Comparison of ENCODE assay signal across 19 cellular contexts in genomic region chr17:14340968-14341412, GRCh38. TPM values are rescaled to one million over a fixed set of nuclear protein-coding genes. Genes with fewer than 3 reads are reported as not detected.
A peak's percentile ranks its signal among the peaks of the same experiment; 100 is the strongest.
DNase-seq lines count a peak whose midpoint lies in the region; ATAC-seq and TF ChIP-seq lines count a peak whose summit lies in the region.
"Had no signal": no experiment of that assay in that cellular context is flagged by ENCODE, and none has a peak within 500 bp of the region (broad histone marks: within the 10 kb centered on the region; RNA-seq: fewer than 3 reads in every experiment).

No MANE protein-coding gene starts in this region.

- POLR2A ChIA-PET in A673 (lab: Charles Lee; ENCODE audit: low non-redundant PET) (interaction anchor here (0.6 kb wide), 1 partner anchor 829 kb away, joined by 3 read pairs; no protein-coding TSS in a partner anchor), WTC11 (lab: Charles Lee) (no interaction called here)

- no peaks in the 10 kb centered on the region for H3K36me3 ChIP-seq in A673 (ENCODE audit: insufficient read depth, low read length, poor library complexity, severe bottlenecking)
- peaks cover 21% of the 10 kb centered on the region for H3K36me3 ChIP-seq in CD4-positive, CD25-positive, alpha-beta regulatory T cell (ENCODE audit: control insufficient read depth, insufficient read depth, low read length)
- H3K36me3 ChIP-seq: tibial artery had no signal

- no peaks in the 10 kb centered on the region for H3K4me1 ChIP-seq in A673 (ENCODE audit: insufficient read depth, low read length, poor library complexity, severe bottlenecking)
- peaks cover 50% of the 10 kb centered on the region for H3K4me1 ChIP-seq in CD4-positive, CD25-positive, alpha-beta regulatory T cell (ENCODE audit: control insufficient read depth, insufficient read depth, low read length, poor library complexity, severe bottlenecking)
- H3K4me1 ChIP-seq: parathyroid adenoma, tibial artery had no signal

- peaks cover 0 to 2% (median 0%) of the 10 kb centered on the region in 7 donors for H3K9me3 Mint-ChIP-seq in CD4-positive, CD25-positive, alpha-beta regulatory T cell
- no peaks in the 10 kb centered on the region for H3K9me3 Mint-ChIP-seq in WTC11

- no peak overlapping the region for H3K4me3 ChIP-seq in A673 (ENCODE audit: low read depth, low read length, poor library complexity, severe bottlenecking)
- peak overlapping the region; percentile 34 for H3K4me3 ChIP-seq in CD4-positive, CD25-positive, alpha-beta regulatory T cell (ENCODE audit: low read depth, low read length)
- H3K4me3 ChIP-seq: tibial artery had no signal

- CTCF ChIA-PET in A673 (lab: Charles Lee) (no interaction called here), WTC11 (lab: Charles Lee) (no interaction called here)

- no peak for ATAC-seq in CD4-positive, CD25-positive, alpha-beta regulatory T cell (ENCODE audit: low read depth in 2 of 2)
- ATAC-seq in WTC11 (peak; percentile 55; the same call in 1 of the 2 replicates), left lobe of liver (peak; percentile 16), esophagus mucosa (no peak), GM21367 (IDR thresholded peaks at IDR 0.05; ENCODE audit: unreplicated experiment) (no peak), GM18517 (IDR thresholded peaks at IDR 0.05; ENCODE audit: unreplicated experiment) (no peak)
- ATAC-seq: left colon, SK-N-SH treated with all-trans-retinoic acid at 6 μM for 48 hours had no signal

- H3K4me1 Mint-ChIP-seq in CD4-positive, CD25-positive, alpha-beta regulatory T cell, result peaks cover 29 to 85% (median 63%) of the 10 kb centered on the region in 4 donors
- peaks cover 48% of the 10 kb centered on the region for H3K4me1 Mint-ChIP-seq in WTC11

- peaks cover 8% of the 10 kb centered on the region for H3K27me3 ChIP-seq in A673 (replicated peaks; ENCODE audit: insufficient read depth, low read depth, low read length, poor library complexity)
- H3K27me3 ChIP-seq in CD4-positive, CD25-positive, alpha-beta regulatory T cell (ENCODE audit: control insufficient read depth, insufficient read depth, low read length), result no peaks in the 10 kb centered on the region

- no peak overlapping the region for H3K27ac ChIP-seq in A673 (ENCODE audit: low read depth, low read length, poor library complexity, severe bottlenecking)
- H3K27ac ChIP-seq in CD4-positive, CD25-positive, alpha-beta regulatory T cell (ENCODE audit: insufficient read depth, low read length, poor library complexity, severe bottlenecking), result peak overlapping the region; percentile 48
- H3K27ac ChIP-seq: parathyroid adenoma, tibial artery had no signal

- no peak for TF ChIP-seq CTCF in A673 (conservative IDR thresholded peaks at IDR 0.05; ENCODE audit: low read depth, low read length)
- no peak for TF ChIP-seq CTCF in WTC11 (IDR thresholded peaks at IDR 0.05)

- peaks cover 32% of the 10 kb centered on the region for H3K36me3 Mint-ChIP-seq in CD4-positive, CD25-positive, alpha-beta regulatory T cell
- H3K36me3 Mint-ChIP-seq in WTC11, result peaks cover 5% of the 10 kb centered on the region

- BruUV-seq in A673 (replicated peaks; lab: Mats Ljungman, UMichigan), result no TSS peak

- no peaks in the 10 kb centered on the region for H3K9me3 ChIP-seq in A673 (ENCODE audit: low read depth, low read length, poor library complexity, severe bottlenecking)
- H3K9me3 ChIP-seq in CD4-positive, CD25-positive, alpha-beta regulatory T cell (ENCODE audit: control insufficient read depth in 2 of 2, low read length in 2 of 2), result no peaks in the 10 kb centered on the region
- H3K9me3 ChIP-seq: tibial artery had no signal

- DNase-seq in A673 (ENCODE audit: low spot score), result peak; percentile 35
- no peak for DNase-seq in CD4-positive, CD25-positive, alpha-beta regulatory T cell
- DNase-seq in WTC11 (ENCODE audit: low spot score), result no peak
- DNase-seq in left lobe of liver (ENCODE audit: low spot score), result no peak
- no peak for DNase-seq in HK-2 (ENCODE audit: unreplicated experiment)
- DNase-seq: activated CD8-positive, alpha-beta memory T cell treated with anti-CD3 and anti-CD28 coated beads for 24 hours; activated gamma-delta T cell treated with Interleukin-2 at 50 U/mL for 16 hours; C1 segment of cervical spinal cord; central memory CD4-positive, alpha-beta T cell; left colon; NCI-H2081; NCI-H69; small intestine; tibial artery had no signal

- intact Hi-C loops in A673 (cut with micrococcal nuclease; ENCODE audit: unreplicated experiment), result no loop called here

- peak overlapping the region; percentile 94 for H3K27ac Mint-ChIP-seq in CD4-positive, CD25-positive, alpha-beta regulatory T cell
- no peak overlapping the region for H3K27ac Mint-ChIP-seq in WTC11

- H3K27me3 Mint-ChIP-seq in CD4-positive, CD25-positive, alpha-beta regulatory T cell, result no peaks in the 10 kb centered on the region
- H3K27me3 Mint-ChIP-seq in WTC11 (ENCODE audit: low read depth), result no peaks in the 10 kb centered on the region

- peak overlapping the region; percentile 17 to 73 (median 54) for H3K4me3 Mint-ChIP-seq in CD4-positive, CD25-positive, alpha-beta regulatory T cell
- no peak overlapping the region for H3K4me3 Mint-ChIP-seq in WTC11

TF ChIP-seq in WTC11, 78 proteins besides CTCF, POLR2A, EP300 and RAD21:
- no peak for TF ChIP-seq ZBTB43 (CRISPR knock-in tag; IDR thresholded peaks at IDR 0.05)
- TF ChIP-seq NFE2L1 (CRISPR knock-in tag; IDR thresholded peaks at IDR 0.05), result no peak
- TF ChIP-seq RELA (CRISPR knock-in tag; IDR thresholded peaks at IDR 0.05; ENCODE audit: borderline replicate concordance), result no peak
- no peak for TF ChIP-seq ZMAT4 (CRISPR knock-in tag; IDR thresholded peaks at IDR 0.05)
- no peak for TF ChIP-seq PRRX2 (CRISPR knock-in tag; IDR thresholded peaks at IDR 0.05)
- no peak for TF ChIP-seq NR2C2 (CRISPR knock-in tag; IDR thresholded peaks at IDR 0.05)
- TF ChIP-seq IRF2 (CRISPR knock-in tag; IDR thresholded peaks at IDR 0.05; ENCODE audit: borderline replicate concordance, low read depth), result no peak
- TF ChIP-seq GRHL2 (CRISPR knock-in tag; IDR thresholded peaks at IDR 0.05; ENCODE audit: insufficient replicate concordance, severe bottlenecking), result no peak
- no peak for TF ChIP-seq MLX (CRISPR knock-in tag; IDR thresholded peaks at IDR 0.05)
- TF ChIP-seq GTF2I (CRISPR knock-in tag; conservative IDR thresholded peaks at IDR 0.05), result no peak
TF ChIP-seq in WTC11: peak in this region for 0.

RNA-seq across cellular contexts. Expression of gene HS3ST3B1, which starts 40.1 kb away (rescaled TPM):
- not detected in 2 replicates for total RNA-seq in A673 (2021)
- total RNA-seq in CD4-positive, CD25-positive, alpha-beta regulatory T cell, result 47.8 TPM
- 10 to 100 TPM; 22.7 to 36.9 (median 25.0) TPM for polyA plus RNA-seq in CD4-positive, CD25-positive, alpha-beta regulatory T cell
- 12.3 to 22.3 TPM (median 13.1 TPM) in 3 replicates for total RNA-seq in WTC11 (2021)
- total RNA-seq in left lobe of liver, result 39.8 TPM
- total RNA-seq in esophagus mucosa, result 2.5 TPM

Comparison
In these comparisons a context has a peak if more than half of its experiments do, and no peak if none do; other contexts are left out.
1. ATAC-seq: peak in WTC11 (single experiment) and left lobe of liver (single experiment); none in CD4-positive, CD25-positive, alpha-beta regulatory T cell (0 of 2), esophagus mucosa (single experiment), GM21367 (single experiment) and GM18517 (single experiment).